Comparison of ENCODE assay signal across 16 cellular contexts in genomic region chr12:11968516-11968915, GRCh38.
DNase-seq lines count a peak whose midpoint lies in the region; ATAC-seq, FAIRE-seq and TF ChIP-seq lines count a peak whose summit lies in the region.
"Had no signal": no experiment of that assay in that cellular context is flagged by ENCODE, and none has a peak within 500 bp of the region (broad histone marks: within the 10 kb centered on the region; RNA-seq: fewer than 3 reads in every experiment).

No MANE protein-coding gene starts in this region.

- no peak for FAIRE-seq in H1 (lab: Jason Lieb, UNC)
- FAIRE-seq: A204.1, G401.6 had no signal

- no peak overlapping the region for H2AK5ac ChIP-seq in IMR-90 (ENCODE audit: low read depth, low read length)
- H2AK5ac ChIP-seq in H1 (ENCODE audit: low read depth, low read length) = 0 out of 2 replicates have a peak overlapping the region, but pooled peaks have one; percentile 19

- H3K27ac ChIP-seq in IMR-90 (ENCODE audit: insufficient read depth, low read length) (no peak overlapping the region), OCI-LY3 (ENCODE audit: low read length) (peak overlapping the region; percentile 83), H1 (ENCODE audit: low read depth, low read length) (no peak overlapping the region)

- H2BK5ac ChIP-seq in IMR-90 (ENCODE audit: low read depth, low read length, poor library complexity, severe bottlenecking) (no peak overlapping the region), H1 (ENCODE audit: low read depth, low read length) (peak overlapping the region; percentile 45; the same call in 1 of the 2 replicates)

- POLR2A ChIA-PET in IMR-90 (lab: Charles Lee; ENCODE audit: unreplicated experiment) (no interaction called here), H1 (lab: Charles Lee; ENCODE audit: partially characterized antibody) (no interaction called here)

- CTCF ChIA-PET in IMR-90 (lab: Yijun Ruan, JAX) (no interaction called here), H1 (lab: Charles Lee; ENCODE audit: partially characterized antibody) (interaction anchor here (0.5 to 1.9 kb wide), 5 partner anchors 11 to 1759 kb away, joined by 3 to 9 read pairs (median 3); no protein-coding TSS in a partner anchor)

- H3K23me2 ChIP-seq in H1 (ENCODE audit: low read depth, low read length) = no peaks in the 10 kb centered on the region; the same call in 1 of the 2 replicates

- no peak for TF ChIP-seq EP300 in H1 (IDR thresholded peaks at IDR 0.05; ENCODE audit: borderline replicate concordance in 1 of 2, low read depth in 2 of 2, low read length in 2 of 2)

- H3K56ac ChIP-seq in IMR-90 (ENCODE audit: extremely low read depth, insufficient read depth, low read length) (no peak overlapping the region), H1 (replicated peaks; ENCODE audit: insufficient read length, low read depth, low read length) (no peak overlapping the region)

- no TSS peak for BruUV-seq in IMR-90 (replicated peaks; lab: Mats Ljungman, UMichigan)

- no peak overlapping the region for H2BK120ac ChIP-seq in IMR-90 (ENCODE audit: low read depth, low read length)
- no peak overlapping the region for H2BK120ac ChIP-seq in H1 (replicated peaks; ENCODE audit: low read depth, low read length)

- H3K9ac ChIP-seq in IMR-90 (ENCODE audit: low read depth, low read length) = no peak overlapping the region
- H3K9ac ChIP-seq in OCI-LY3 (ENCODE audit: low read length) = peak overlapping the region; percentile 51
- no peak overlapping the region for H3K9ac ChIP-seq in H1 (replicated peaks in 1 of 4; ENCODE audit: extremely low read depth in 1 of 4, low read depth in 3 of 4, low read length in 3 of 4)

- H3K4me1 ChIP-seq in IMR-90 (ENCODE audit: control insufficient read depth, insufficient read depth, low read length) = no peaks in the 10 kb centered on the region
- peaks cover 49% of the 10 kb centered on the region for H3K4me1 ChIP-seq in OCI-LY3 (ENCODE audit: low read length)
- H3K4me1 ChIP-seq in H1 (replicated peaks in 1 of 4; ENCODE audit: control insufficient read depth in 3 of 4, insufficient read depth in 4 of 4, low read length in 3 of 4) = peaks cover 0 to 12% (median 4%) of the 10 kb centered on the region in 4 experiments; a peak in 6 of 7 replicates
- H3K4me1 ChIP-seq: BE2C, HAP-1 had no signal

- no peaks in the 10 kb centered on the region for H4K20me1 ChIP-seq in IMR-90 (ENCODE audit: insufficient read depth, low read length)
- H4K20me1 ChIP-seq in OCI-LY3 (ENCODE audit: insufficient read depth, low read length) = no peaks in the 10 kb centered on the region
- no peaks in the 10 kb centered on the region for H4K20me1 ChIP-seq in H1 (replicated peaks in 1 of 2; ENCODE audit: control insufficient read depth in 1 of 2, insufficient read depth in 2 of 2, low read length in 2 of 2)

- no peak overlapping the region for H4K8ac ChIP-seq in IMR-90 (ENCODE audit: low read depth in 2 of 2, low read length in 2 of 2)
- no peak overlapping the region for H4K8ac ChIP-seq in H1 (ENCODE audit: extremely low read depth, insufficient read depth, low read length)

- no peak overlapping the region for H2AK9ac ChIP-seq in IMR-90 (replicated peaks; ENCODE audit: low read depth, low read length, poor library complexity)

- no peaks in the 10 kb centered on the region; the same call in 1 of the 2 replicates for H3K9me3 ChIP-seq in IMR-90 (ENCODE audit: control insufficient read depth, insufficient read depth, low read length)
- no peaks in the 10 kb centered on the region for H3K9me3 ChIP-seq in OCI-LY3 (ENCODE audit: insufficient read depth, low read length)
- H3K9me3 ChIP-seq in H1 (ENCODE audit: insufficient read depth in 2 of 2, low read depth in 1 of 2, low read length in 1 of 2) = no peaks in the 10 kb centered on the region
- H3K9me3 ChIP-seq: BE2C, HAP-1 had no signal

- H4K5ac ChIP-seq in IMR-90 (ENCODE audit: low read depth, low read length) (no peak overlapping the region), H1 (ENCODE audit: insufficient read length, low read depth, low read length) (no peak overlapping the region)

- no peak overlapping the region for H3K4me3 ChIP-seq in IMR-90 (ENCODE audit: insufficient read depth, low read depth, low read length)
- no peak overlapping the region for H3K4me3 ChIP-seq in OCI-LY3 (ENCODE audit: low read length)
- H3K4me3 ChIP-seq in H1 (ENCODE audit: extremely low read depth in 1 of 4, insufficient read depth in 2 of 4, low read depth in 3 of 4, low read length in 4 of 4) = no peak overlapping the region
- H3K4me3 ChIP-seq: HAP-1 had no signal

- H3K14ac ChIP-seq in IMR-90 (replicated peaks; ENCODE audit: low read depth, low read length) (no peak overlapping the region), H1 (ENCODE audit: insufficient read length) (no peak overlapping the region)

- no peak for ATAC-seq in IMR-90 (ENCODE audit: low read depth)
- ATAC-seq in HG03460 (IDR thresholded peaks at IDR 0.05; ENCODE audit: unreplicated experiment) = no peak

- no peak for DNase-seq in IMR-90
- no peak for DNase-seq in H1 (ENCODE audit: low read depth in 1 of 2, low spot score in 2 of 2)
- no peak for DNase-seq in DMS114 treated with DMSO at 0.1 percent for 48 hours (lab: John Stamatoyannopoulos, UW; ENCODE audit: unreplicated experiment)
- no peak for DNase-seq in NCI-H2107 treated with DMSO at 0.1 percent for 48 hours (lab: John Stamatoyannopoulos, UW; ENCODE audit: unreplicated experiment)
- DNase-seq: ACHN; BE2C; C1 segment of cervical spinal cord; CD4-positive, CD25-positive, alpha-beta regulatory T cell; CD8-positive, alpha-beta memory T cell; COR-L47; DMS 273 treated with DMSO at 0.1 percent for 48 hours had no signal

- no peaks in the 10 kb centered on the region for H3K9me1 ChIP-seq in IMR-90 (ENCODE audit: insufficient read depth, low read length)

- TF ChIP-seq RAD21 in IMR-90 (IDR thresholded peaks at IDR 0.05; ENCODE audit: low read length) (no peak), H1 (IDR thresholded peaks at IDR 0.05 in 1 of 2, conservative IDR thresholded peaks at IDR 0.05 in 1 of 2; ENCODE audit: low read depth in 2 of 2, low read length in 2 of 2) (no peak)

- H2BK20ac ChIP-seq in IMR-90 (ENCODE audit: low read depth, low read length) = no peak overlapping the region
- no peak overlapping the region for H2BK20ac ChIP-seq in H1 (ENCODE audit: low read length)

- H2BK15ac ChIP-seq in IMR-90 (ENCODE audit: low read depth, low read length) (no peak overlapping the region), H1 (ENCODE audit: low read length) (0 out of 2 replicates have a peak overlapping the region, but pooled peaks have one; percentile 14)

- WGBS in IMR-90 (ENCODE audit: extremely low coverage in 2 of 2, insufficient read length in 1 of 2), 2 experiments = no CpG with 5 or more reads among the region's 7 CpGs
- 94% methylated on average over 7 of the region's 7 CpGs; no CpG with 5 or more reads in 1 of the 2 experiments for WGBS in H1 (ENCODE audit: extremely low coverage in 1 of 2, insufficient coverage in 1 of 2, insufficient read length in 1 of 2, insufficient replicate concordance in 2 of 2, low coverage in 1 of 2, low lambda C conversion rate in 2 of 2, missing lambda C conversion rate in 1 of 2), 2 experiments

- H3K18ac ChIP-seq in IMR-90 (ENCODE audit: low read depth, low read length) (no peak overlapping the region), H1 (ENCODE audit: extremely low read depth, low read length) (no peak overlapping the region)

- H3K27me3 ChIP-seq in IMR-90 (ENCODE audit: control insufficient read depth, insufficient read depth, low read length) (peaks cover 37% of the 10 kb centered on the region), OCI-LY3 (ENCODE audit: low read depth, low read length) (no peaks in the 10 kb centered on the region), H1 (replicated peaks in 1 of 4; ENCODE audit: control insufficient read depth in 3 of 4, extremely low read depth in 1 of 4, insufficient read depth in 3 of 4, low read length in 3 of 4) (no peaks in the 10 kb centered on the region)
- H3K27me3 ChIP-seq: BE2C had no signal

- H3K79me1 ChIP-seq in IMR-90 (ENCODE audit: low read depth in 1 of 2, low read length in 2 of 2) (no peaks in the 10 kb centered on the region), H1 (ENCODE audit: low read depth, low read length) (no peaks in the 10 kb centered on the region)

- H3K79me2 ChIP-seq in OCI-LY3 (ENCODE audit: low read length) (no peaks in the 10 kb centered on the region), H1 (ENCODE audit: control insufficient read depth in 1 of 2, insufficient read depth in 2 of 2, low read length in 2 of 2) (no peaks in the 10 kb centered on the region)

- no peak overlapping the region for H4K91ac ChIP-seq in IMR-90 (ENCODE audit: insufficient read depth, low read depth, low read length)
- peak overlapping the region; percentile 22 for H4K91ac ChIP-seq in H1 (replicated peaks; ENCODE audit: insufficient read length, low read length)

- H2AFZ ChIP-seq in IMR-90 (replicated peaks; ENCODE audit: low read length, poor library complexity) (peak overlapping the region; percentile 33), OCI-LY3 (ENCODE audit: low read depth, low read length) (no peak overlapping the region), H1 (ENCODE audit: low read length) (no peak overlapping the region)

- H3K4ac ChIP-seq in IMR-90 (ENCODE audit: low read depth, low read length) = no peak overlapping the region
- no peak overlapping the region for H3K4ac ChIP-seq in H1 (replicated peaks; ENCODE audit: insufficient read length, low read depth, low read length)

- no peaks in the 10 kb centered on the region for H3K36me3 ChIP-seq in IMR-90 (ENCODE audit: control insufficient read depth, insufficient read depth, low read length)
- H3K36me3 ChIP-seq in OCI-LY3 (replicated peaks; ENCODE audit: low read depth, low read length) = no peaks in the 10 kb centered on the region
- H3K36me3 ChIP-seq in H1 (ENCODE audit: control insufficient read depth in 2 of 4, insufficient read depth in 4 of 4, low read length in 3 of 4) = no peaks in the 10 kb centered on the region
- H3K36me3 ChIP-seq: BE2C, HAP-1 had no signal

- H3K4me2 ChIP-seq in IMR-90 (ENCODE audit: low read depth, low read length) = no peak overlapping the region
- H3K4me2 ChIP-seq in OCI-LY3 (ENCODE audit: low read length) = peak overlapping the region; percentile 65
- H3K4me2 ChIP-seq in H1 (ENCODE audit: insufficient read depth in 1 of 2, low read depth in 2 of 2, low read length in 2 of 2) = no peak overlapping the region

- no peak overlapping the region for H3K23ac ChIP-seq in IMR-90 (ENCODE audit: low read depth, low read length)
- no peak overlapping the region for H3K23ac ChIP-seq in H1 (ENCODE audit: insufficient read length)

- in situ Hi-C loops in IMR-90 (cut with MboI; ENCODE audit: low sequenced_read_pairs) = no loop called here

- H2BK12ac ChIP-seq in H1 (ENCODE audit: low read depth, low read length) = 0 out of 2 replicates have a peak overlapping the region, but pooled peaks have one; percentile 65

- dilution Hi-C loops in IMR-90 (cut with HindIII; ENCODE audit: low sequenced_read_pairs, unreplicated experiment) = no loop called here

- TF ChIP-seq POLR2A in IMR-90 (IDR thresholded peaks at IDR 0.05; ENCODE audit: low read depth, low read length) = no peak
- no peak for TF ChIP-seq POLR2A in H1 (IDR thresholded peaks at IDR 0.05; ENCODE audit: control extremely low read depth in 1 of 2, low read depth in 2 of 2, low read length in 2 of 2)

- no peak for TF ChIP-seq CTCF in IMR-90 (conservative IDR thresholded peaks at IDR 0.05; ENCODE audit: low read depth, low read length)
- no peak for TF ChIP-seq CTCF in OCI-LY3 (IDR thresholded peaks at IDR 0.05; ENCODE audit: low read depth, low read length)
- no peak for TF ChIP-seq CTCF in H1 (IDR thresholded peaks at IDR 0.05; ENCODE audit: control extremely low read depth in 1 of 3, insufficient read depth in 1 of 3, low read depth in 1 of 3, low read length in 3 of 3)

- intact Hi-C loops in IMR-90 (cut with micrococcal nuclease) = no loop called here
